ENCODE assay signal across 27 cellular contexts in the genomic region with DNA sequence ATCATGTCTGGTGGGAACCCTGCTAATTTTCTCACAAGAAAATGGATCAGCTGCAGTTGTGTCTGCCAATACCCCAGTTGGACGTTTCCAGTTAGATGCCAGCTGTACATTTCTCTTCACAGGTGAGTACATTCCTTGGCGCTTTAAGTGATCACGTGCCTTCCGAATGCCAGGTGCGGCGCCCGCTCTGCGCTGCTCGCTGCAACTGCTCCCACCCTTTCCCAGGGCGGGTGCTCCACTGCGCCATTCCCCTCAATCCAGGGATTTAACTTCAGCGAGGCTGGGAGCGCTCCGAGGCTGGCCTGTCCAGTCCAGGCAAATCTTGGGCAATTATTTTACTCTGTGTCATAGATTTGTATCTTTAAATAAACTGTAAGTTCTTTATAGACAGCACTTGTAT.
"Had no signal": no experiment of that assay in that cellular context is flagged by ENCODE, and none has a peak within 500 bp of the region (broad histone marks: within the 10 kb centered on the region; RNA-seq: fewer than 3 reads in every experiment).

No MANE protein-coding gene starts in this region.

- DNase-seq: activated CD4-positive, alpha-beta memory T cell treated with anti-CD3 and anti-CD28 coated beads, Interleukin-2, amount 10 ng/mL, durations not matched to agents 7 days and 5 days; activated CD4-positive, alpha-beta T cell treated with anti-CD3 and anti-CD28 coated beads for 1 hour; activated CD4-positive, alpha-beta T cell treated with anti-CD3 and anti-CD28 coated beads, Interleukin-2, amount 10 ng/mL, durations not matched to agents 7 days and 5 days; activated CD8-positive, alpha-beta memory T cell treated with anti-CD3 and anti-CD28 coated beads, Interleukin-2, amount 50 U/mL, for 48 hours; activated gamma-delta T cell; activated naive CD4-positive, alpha-beta T cell treated with anti-CD3 and anti-CD28 coated beads, Interleukin-2, amount 10 ng/mL, durations not matched to agents 7 days and 5 days; activated naive CD8-positive, alpha-beta T cell treated with anti-CD3 and anti-CD28 coated beads, Interleukin-2, amount 10 ng/mL, durations not matched to agents 7 days and 5 days; activated T-cell treated with anti-CD3 and anti-CD28 coated beads, Interleukin-2, amount 50 U/mL, for 24 hours; brain microvascular endothelial cell; heart left ventricle; hypothalamus; immature natural killer cell; midbrain; naive thymus-derived CD4-positive, alpha-beta T cell; nucleus accumbens; pancreas; right cardiac atrium; stimulated activated naive CD4-positive, alpha-beta T cell; T-helper 17 cell; T1000; tibial artery; upper lobe of right lung had no signal

- H3K4me1 ChIP-seq: foreskin keratinocyte, heart left ventricle, pancreas, upper lobe of right lung had no signal

- H3K9me3 ChIP-seq: esophagus muscularis mucosa, pancreas, suprapubic skin, tibial artery, upper lobe of right lung had no signal

- H3K36me3 ChIP-seq: brain microvascular endothelial cell, esophagus muscularis mucosa, heart left ventricle, pancreas, suprapubic skin, tibial artery, upper lobe of right lung had no signal

- H3K27me3 ChIP-seq: brain microvascular endothelial cell, esophagus muscularis mucosa, pancreas, suprapubic skin, tibial artery, upper lobe of right lung had no signal

- ATAC-seq: foreskin keratinocyte; heart left ventricle; naive thymus-derived CD4-positive, alpha-beta T cell; pancreas; right cardiac atrium; T-helper 17 cell; upper lobe of right lung; WTC11 had no signal

- H3K4me3 ChIP-seq: coronary artery, esophagus muscularis mucosa, heart left ventricle, pancreas, suprapubic skin, tibial artery, upper lobe of right lung had no signal
